In genomic region chr3:30687930-30688570, GRCh38 we compare ENCODE assay signal across 10 cellular contexts.
DNase-seq lines count a peak whose midpoint lies in the region; ATAC-seq and TF ChIP-seq lines count a peak whose summit lies in the region.
"Had no signal": no experiment of that assay in that cellular context is flagged by ENCODE, and none has a peak within 500 bp of the region (broad histone marks: within the 10 kb centered on the region; RNA-seq: fewer than 3 reads in every experiment).

No MANE protein-coding gene starts in this region.

- H3K36me3 ChIP-seq in suprapubic skin: peaks cover 42% of the 10 kb centered on the region

- no peak overlapping the region for H3K4me3 Mint-ChIP-seq in activated T-cell treated with anti-CD3 and anti-CD28 coated beads, Interleukin-2, amount 50 U/mL, for 24 hours
- H3K4me3 Mint-ChIP-seq in activated T-helper 17 cell treated with anti-CD3 and anti-CD28 coated beads, Interleukin-2, amount 50 U/mL, for 72 hours: peak overlapping the region; percentile 51
- H3K4me3 Mint-ChIP-seq in mesothelial cell of epicardium: no peak overlapping the region

- peak overlapping the region; percentile 59 for H3K27ac ChIP-seq in suprapubic skin

- ATAC-seq in activated T-helper 17 cell treated with anti-CD3 and anti-CD28 coated beads, Interleukin-2, amount 50 U/mL, for 72 hours (replicated peaks): no peak
- ATAC-seq in HG02973 (IDR thresholded peaks at IDR 0.05; ENCODE audit: unreplicated experiment): no peak

- H3K4me1 ChIP-seq in suprapubic skin: peaks cover 43% of the 10 kb centered on the region

- no peak for DNase-seq in activated T-cell treated with anti-CD3 and anti-CD28 coated beads, Interleukin-2, amount 50 U/mL, for 24 hours
- DNase-seq in activated T-cell treated with anti-CD3 and anti-CD28 coated beads, Interleukin-2, amount 50 U/mL, for 1 hour: no peak
- DNase-seq in mesothelial cell of epicardium (ENCODE audit: low spot score in 2 of 2, unreplicated experiment in 2 of 2) (no peak), suprapubic skin (ENCODE audit: low spot score in 2 of 2) (no peak), D341Med (ENCODE audit: low spot score) (no peak), NCI-H128 (lab: John Stamatoyannopoulos, UW; ENCODE audit: unreplicated experiment) (no peak)
- DNase-seq: activated CD8-positive, alpha-beta memory T cell treated with anti-CD3 and anti-CD28 coated beads, Interleukin-2, amount 50 U/mL, for 48 hours; substantia nigra had no signal

- peaks cover 98% of the 10 kb centered on the region for H3K36me3 Mint-ChIP-seq in activated T-cell treated with anti-CD3 and anti-CD28 coated beads, Interleukin-2, amount 50 U/mL, for 24 hours (ENCODE audit: low read depth)
- peaks cover 99% of the 10 kb centered on the region for H3K36me3 Mint-ChIP-seq in activated T-helper 17 cell treated with anti-CD3 and anti-CD28 coated beads, Interleukin-2, amount 50 U/mL, for 72 hours (ENCODE audit: low read depth)
- peaks cover 13% of the 10 kb centered on the region for H3K36me3 Mint-ChIP-seq in mesothelial cell of epicardium

- H3K27ac Mint-ChIP-seq in activated T-cell treated with anti-CD3 and anti-CD28 coated beads, Interleukin-2, amount 50 U/mL, for 24 hours: peak overlapping the region; percentile 89
- H3K27ac Mint-ChIP-seq in activated T-helper 17 cell treated with anti-CD3 and anti-CD28 coated beads, Interleukin-2, amount 50 U/mL, for 72 hours: peak overlapping the region; percentile 81
- peak overlapping the region; percentile 32 for H3K27ac Mint-ChIP-seq in mesothelial cell of epicardium

- no peaks in the 10 kb centered on the region for H3K27me3 Mint-ChIP-seq in activated T-cell treated with anti-CD3 and anti-CD28 coated beads, Interleukin-2, amount 50 U/mL, for 24 hours
- H3K27me3 Mint-ChIP-seq in activated T-helper 17 cell treated with anti-CD3 and anti-CD28 coated beads, Interleukin-2, amount 50 U/mL, for 72 hours: no peaks in the 10 kb centered on the region
- no peaks in the 10 kb centered on the region for H3K27me3 Mint-ChIP-seq in mesothelial cell of epicardium (ENCODE audit: low read depth)

- H3K9me3 ChIP-seq in suprapubic skin: no peaks in the 10 kb centered on the region

- no peak overlapping the region for H3K4me3 ChIP-seq in suprapubic skin

- no peaks in the 10 kb centered on the region for H3K27me3 ChIP-seq in suprapubic skin

- H3K4me1 Mint-ChIP-seq in activated T-cell treated with anti-CD3 and anti-CD28 coated beads, Interleukin-2, amount 50 U/mL, for 24 hours (ENCODE audit: low read depth): peaks cover 96% of the 10 kb centered on the region
- peaks cover 48% of the 10 kb centered on the region for H3K4me1 Mint-ChIP-seq in activated T-helper 17 cell treated with anti-CD3 and anti-CD28 coated beads, Interleukin-2, amount 50 U/mL, for 72 hours
- peaks cover 25% of the 10 kb centered on the region for H3K4me1 Mint-ChIP-seq in mesothelial cell of epicardium

- TF ChIP-seq EP300 in suprapubic skin (IDR thresholded peaks at IDR 0.05): no peak

- 84% methylated on average over 8 of the region's 8 CpGs for WGBS in suprapubic skin

- no peak for TF ChIP-seq CTCF in mesothelial cell of epicardium (IDR thresholded peaks at IDR 0.05; ENCODE audit: unreplicated experiment)
- no peak for TF ChIP-seq CTCF in suprapubic skin (IDR thresholded peaks at IDR 0.05)

- no peaks in the 10 kb centered on the region for H3K9me3 Mint-ChIP-seq in activated T-cell treated with anti-CD3 and anti-CD28 coated beads, Interleukin-2, amount 50 U/mL, for 24 hours
- H3K9me3 Mint-ChIP-seq in activated T-helper 17 cell treated with anti-CD3 and anti-CD28 coated beads, Interleukin-2, amount 50 U/mL, for 72 hours: no peaks in the 10 kb centered on the region
- no peaks in the 10 kb centered on the region for H3K9me3 Mint-ChIP-seq in mesothelial cell of epicardium

- no peak for TF ChIP-seq POLR2A in suprapubic skin (IDR thresholded peaks at IDR 0.05)

Comparison
In these comparisons a context has a peak if more than half of its experiments do, and no peak if none do; other contexts are left out.
1. H3K27ac Mint-ChIP-seq: peak in every context shown above with its lines; median percentile 89 in activated T-cell treated with anti-CD3 and anti-CD28 coated beads, Interleukin-2, amount 50 U/mL, for 24 hours; 81 in activated T-helper 17 cell treated with anti-CD3 and anti-CD28 coated beads, Interleukin-2, amount 50 U/mL, for 72 hours; 32 in mesothelial cell of epicardium.